ENCODE assay signal across 8 cellular contexts in genomic region chr21:33265664-33266049, GRCh38. TPM values are rescaled to one million over a fixed set of nuclear protein-coding genes. Genes with fewer than 3 reads are reported as not detected.
A peak's percentile ranks its signal among the peaks of the same experiment; 100 is the strongest.
DNase-seq lines count a peak whose midpoint lies in the region; TF ChIP-seq lines count a peak whose summit lies in the region.

No MANE protein-coding gene starts in this region.

- H3K27me3 Mint-ChIP-seq in H9 (ENCODE audit: low read depth) = peaks cover 15% of the 10 kb centered on the region

- H3K14ac ChIP-seq in H9 (ENCODE audit: insufficient read depth, low read length) = no peak overlapping the region

- H3K4me1 Mint-ChIP-seq in H9 = peaks cover 18 to 21% of the 10 kb centered on the region in 2 experiments

- H3K4me1 ChIP-seq in H9 (ENCODE audit: insufficient read depth, low read length) = no peaks in the 10 kb centered on the region
- peaks cover 0 to 18% (median 14%) of the 10 kb centered on the region in 4 donors for H3K4me1 ChIP-seq in sigmoid colon

- H3K4me3 Mint-ChIP-seq in H9 = peak overlapping the region; percentile 70 to 84

- peaks cover 0 to 25% (median 9%) of the 10 kb centered on the region in 4 donors for H3K36me3 ChIP-seq in sigmoid colon

- H2AK5ac ChIP-seq in H9 (ENCODE audit: insufficient read length, low read length) = no peak overlapping the region

- no peaks in the 10 kb centered on the region for H3K79me1 ChIP-seq in H9 (ENCODE audit: insufficient read depth, low read depth, low read length, poor library complexity, severe bottlenecking)

- H3K4me3 ChIP-seq in GM12875 (ENCODE audit: low read depth, low read length) = peak overlapping the region; percentile 72
- H3K4me3 ChIP-seq in sigmoid colon = peak overlapping the region; percentile 76 to 90 (median 78)

- H4K8ac ChIP-seq in H9 (replicated peaks; ENCODE audit: insufficient read length, low read depth, low read length) = no peak overlapping the region

- no peak overlapping the region for H2BK20ac ChIP-seq in H9 (ENCODE audit: low read depth, low read length, poor library complexity, severe bottlenecking)

- H2BK120ac ChIP-seq in H9 (ENCODE audit: low read depth, low read length, poor library complexity, severe bottlenecking) = no peak overlapping the region

- intact Hi-C loops in sigmoid colon (cut with DNase I) = loop anchor here (1.0 to 5.0 kb wide), 3 partner anchors 35 to 63 kb away; partner anchors contain the start of gene IFNAR1

- no peaks in the 10 kb centered on the region for H3K79me2 ChIP-seq in H9 (ENCODE audit: insufficient read depth, low read length)

- 0 out of 2 replicates have a peak, but pooled peaks have one; percentile 8 for TF ChIP-seq CTCF in GM12875 (IDR thresholded peaks at IDR 0.05; ENCODE audit: borderline replicate concordance, insufficient read depth, low read depth, low read length)
- no peak for TF ChIP-seq CTCF in H9 (conservative IDR thresholded peaks at IDR 0.05)
- no peak for TF ChIP-seq CTCF in sigmoid colon (IDR thresholded peaks at IDR 0.05)

- no peak overlapping the region for H3K4ac ChIP-seq in H9 (ENCODE audit: low read depth, low read length)

- H3K23ac ChIP-seq in H9 (ENCODE audit: insufficient read length, low read depth, low read length) = no peak overlapping the region

- no CpG with 5 or more reads among the region's 12 CpGs for WGBS in H9 (ENCODE audit: extremely low coverage, insufficient read length, low lambda C conversion rate)
- whole genome bisulfite sequencing in sigmoid colon, 2 donors = 10 to 19% methylated on average over 12 of the region's 12 CpGs

- H2BK12ac ChIP-seq in H9 (ENCODE audit: insufficient read length, low read depth, low read length) = no peak overlapping the region

- H3K27ac ChIP-seq in H9 (ENCODE audit: insufficient read length, low read depth, low read length) (no peak overlapping the region), angular gyrus (ENCODE audit: low read depth, low read length) (peak overlapping the region; percentile 64), sigmoid colon (peak overlapping the region; percentile 80 to 88 (median 86))

- TF ChIP-seq EP300 in sigmoid colon (IDR thresholded peaks at IDR 0.05) = no peak

- no peak overlapping the region for H3K9ac ChIP-seq in H9 (ENCODE audit: extremely low read depth, insufficient read length, low read length)

- no peak overlapping the region for H4K91ac ChIP-seq in H9 (ENCODE audit: insufficient read length, low read depth, low read length)

- no peaks in the 10 kb centered on the region for H3K9me3 Mint-ChIP-seq in H9

- no peak overlapping the region for H3K18ac ChIP-seq in H9 (ENCODE audit: insufficient read length, low read depth, low read length)

- H3K9me3 ChIP-seq in H9 (ENCODE audit: control insufficient read depth, low read depth, low read length) = no peaks in the 10 kb centered on the region
- H3K9me3 ChIP-seq in sigmoid colon = no peaks in the 10 kb centered on the region

- H4K5ac ChIP-seq in H9 (ENCODE audit: insufficient read length, low read depth, low read length) = no peak overlapping the region

- peak overlapping the region in 1 of 3 experiments; percentile 32; a peak in 2 of 7 replicates for H3K27ac Mint-ChIP-seq in H9

- peak overlapping the region; percentile 53 for H3K4me2 ChIP-seq in H9 (ENCODE audit: insufficient read depth, insufficient read length, low read length)

- no peak overlapping the region for H2BK15ac ChIP-seq in H9 (ENCODE audit: low read depth, low read length)

- TF ChIP-seq POLR2A in sigmoid colon (IDR thresholded peaks at IDR 0.05) = no peak

- no peak overlapping the region for H3K56ac ChIP-seq in H9 (ENCODE audit: insufficient read length, low read depth, low read length)

- H3T11ph ChIP-seq in H9 (ENCODE audit: low read length) = no peak overlapping the region

- no peak overlapping the region for H2BK5ac ChIP-seq in H9 (ENCODE audit: insufficient read length, low read length)

- DNase-seq in H9 (peak; percentile 66), NCI-H2227 (lab: John Stamatoyannopoulos, UW; ENCODE audit: unreplicated experiment) (peak; percentile 52), hippocampal formation (lab: John Stamatoyannopoulos, UW) (peak; percentile 4 to 27), sigmoid colon (peak; percentile 79), AG08396 (ENCODE audit: low spot score) (no peak)
- no peak for DNase-seq in stimulated activated CD8-positive, alpha-beta memory T cell treated with anti-CD3 and anti-CD28 coated beads, Interleukin-4, amount 100 ng/mL, for 48 hours

- H2AFZ ChIP-seq in H9 (ENCODE audit: low read length) = no peak overlapping the region

- H3K27me3 ChIP-seq in H9 (ENCODE audit: insufficient read depth, low read length) (no peaks in the 10 kb centered on the region), sigmoid colon (no peaks in the 10 kb centered on the region)

- H3K36me3 Mint-ChIP-seq in H9 (ENCODE audit: insufficient read depth in 1 of 3, low read depth in 3 of 3) = peaks cover 0 to 10% (median 4%) of the 10 kb centered on the region in 3 experiments; a peak in 4 of 7 replicates

- H3K23me2 ChIP-seq in H9 (ENCODE audit: insufficient read length, low read depth, low read length, poor library complexity, severe bottlenecking) = no peaks in the 10 kb centered on the region

- no peaks in the 10 kb centered on the region for H4K20me1 ChIP-seq in H9 (ENCODE audit: control insufficient read depth, insufficient read depth, insufficient read length)

RNA-seq across cellular contexts. Expression of gene IL10RB, which starts 0.5 kb away (rescaled TPM):
- total RNA-seq in H9 (2021) (3.1 TPM in 2 replicates), sigmoid colon (10 to 100 TPM; 15.0 to 26.2 (median 23.6) TPM)
- polyA plus RNA-seq in sigmoid colon = 10 to 100 TPM; 30.0 to 66.8 (median 34.4) TPM

RNA-seq across cellular contexts. Expression of gene IFNAR2, which starts 35.9 kb away (rescaled TPM):
- total RNA-seq in H9 (2021) = 13.6 and 14.4 TPM in 2 replicates
- 10 to 100 TPM in 3 of 4 donors, 1 to 10 TPM in 1; 7.6 to 19.0 (median 12.2) TPM for total RNA-seq in sigmoid colon
- polyA plus RNA-seq in sigmoid colon = 10 to 100 TPM in 1 of 3 donors, 1 to 10 TPM in 2; 6.6 to 15.2 (median 7.9) TPM

RNA-seq across cellular contexts. Expression of gene IFNAR1, which starts 59.1 kb away (rescaled TPM):
- total RNA-seq in H9 (2021) (14.2 and 15.8 TPM in 2 replicates), sigmoid colon (10 to 100 TPM; 23.5 to 32.6 (median 25.5) TPM)
- 10 to 100 TPM in 1 of 3 donors, 1 to 10 TPM in 2; 6.6 to 26.5 (median 7.9) TPM for polyA plus RNA-seq in sigmoid colon

Comparison
In these comparisons a context has a peak if more than half of its experiments do, and no peak if none do; other contexts are left out.
1. DNase-seq: peak in H9 (single experiment), NCI-H2227 (single experiment), hippocampal formation (2 of 2) and sigmoid colon (single experiment); none in stimulated activated CD8-positive, alpha-beta memory T cell treated with anti-CD3 and anti-CD28 coated beads, Interleukin-4, amount 100 ng/mL, for 48 hours (single experiment) and AG08396 (single experiment).